ENCODE assay signal across 8 cellular contexts in genomic region chr6:135506270-135506997, GRCh38. TPM values are rescaled to one million over a fixed set of nuclear protein-coding genes. Genes with fewer than 3 reads are reported as not detected.
DNase-seq lines count a peak whose midpoint lies in the region; ATAC-seq and TF ChIP-seq lines count a peak whose summit lies in the region.

No MANE protein-coding gene starts in this region.

- intact Hi-C loops in body of pancreas (cut with DNase I), result no loop called here

- no peaks in the 10 kb centered on the region; the same call in 1 of the 2 replicates for H3F3A ChIP-seq in DOHH2 (ENCODE audit: control insufficient read depth, insufficient read depth)

- H4K20me1 ChIP-seq in DOHH2 (ENCODE audit: control insufficient read depth, insufficient read depth, low read depth, low read length), result no peaks in the 10 kb centered on the region

- DNase-seq in NCI-H748 treated with DMSO at 0.1 percent for 48 hours (lab: John Stamatoyannopoulos, UW), result peak; percentile 55
- peak in 1 of 4 donors; percentile 38 for DNase-seq in body of pancreas
- peak; percentile 71 for DNase-seq in left kidney (ENCODE audit: low read depth, low spot score)
- DNase-seq in suprapubic skin (ENCODE audit: low spot score in 2 of 2), result no peak
- no peak for DNase-seq in C1 segment of cervical spinal cord (lab: John Stamatoyannopoulos, UW)

- no peaks in the 10 kb centered on the region for H3K79me2 ChIP-seq in DOHH2 (ENCODE audit: control insufficient read depth, low read length)

- H3K36me3 ChIP-seq in DOHH2 (ENCODE audit: control insufficient read depth, low read length), result no peaks in the 10 kb centered on the region
- no peaks in the 10 kb centered on the region for H3K36me3 ChIP-seq in body of pancreas (replicated peaks in 1 of 2; ENCODE audit: insufficient read depth in 1 of 2, low read depth in 2 of 2)
- H3K36me3 ChIP-seq in suprapubic skin, result no peaks in the 10 kb centered on the region

- no peak for TF ChIP-seq EP300 in suprapubic skin (IDR thresholded peaks at IDR 0.05)

- H3K4me1 ChIP-seq in DOHH2 (ENCODE audit: control insufficient read depth, low read length) (no peaks in the 10 kb centered on the region), body of pancreas (peaks cover 23% of the 10 kb centered on the region), suprapubic skin (no peaks in the 10 kb centered on the region)

- H3K27ac ChIP-seq in DOHH2 (ENCODE audit: low read depth, low read length), result no peak overlapping the region
- peak overlapping the region in 3 of 4 donors; percentile 48 to 76 (median 62) for H3K27ac ChIP-seq in body of pancreas
- H3K27ac ChIP-seq in suprapubic skin, result no peak overlapping the region

- no peak for TF ChIP-seq POLR2A in body of pancreas (IDR thresholded peaks at IDR 0.05)
- TF ChIP-seq POLR2A in suprapubic skin (IDR thresholded peaks at IDR 0.05), result no peak

- TF ChIP-seq CTCF in DOHH2 (IDR thresholded peaks at IDR 0.05; ENCODE audit: low read depth, low read length, poor library complexity, severe bottlenecking) (peak; percentile 56), body of pancreas (IDR thresholded peaks at IDR 0.05) (peak; percentile 56 to 76 (median 69)), suprapubic skin (IDR thresholded peaks at IDR 0.05) (peak in 1 of 2 donors; percentile 33)

- peak; percentile 86 for ATAC-seq in GM19397 (IDR thresholded peaks at IDR 0.05; ENCODE audit: unreplicated experiment)
- ATAC-seq in HG03354 (IDR thresholded peaks at IDR 0.05; ENCODE audit: poor library complexity, severe bottlenecking, unreplicated experiment), result peak; percentile 95
- ATAC-seq in body of pancreas, result peak; percentile 85

- H3K9me2 ChIP-seq in DOHH2 (replicated peaks; ENCODE audit: control insufficient read depth, low read length), result no peaks in the 10 kb centered on the region

- WGBS in body of pancreas, 2 donors, result 24 to 35% methylated on average over 4 of the region's 4 CpGs
- WGBS in suprapubic skin, result 65% methylated on average over 4 of the region's 4 CpGs

- H3K9me3 ChIP-seq in DOHH2 (ENCODE audit: control insufficient read depth, insufficient read depth, low read length) (no peaks in the 10 kb centered on the region), body of pancreas (no peaks in the 10 kb centered on the region), suprapubic skin (no peaks in the 10 kb centered on the region)

- H3K27me3 ChIP-seq in DOHH2 (ENCODE audit: control insufficient read depth, low read length), result no peaks in the 10 kb centered on the region
- H3K27me3 ChIP-seq in body of pancreas, result no peaks in the 10 kb centered on the region
- H3K27me3 ChIP-seq in suprapubic skin, result no peaks in the 10 kb centered on the region

- no peak overlapping the region for H3K4me2 ChIP-seq in DOHH2 (ENCODE audit: low read length)

- no peak overlapping the region for H3K4me3 ChIP-seq in DOHH2 (ENCODE audit: low read length)
- no peak overlapping the region for H3K4me3 ChIP-seq in body of pancreas
- H3K4me3 ChIP-seq in suprapubic skin, result no peak overlapping the region

RNA-seq across cellular contexts. Expression of gene AHI1, which starts 8.9 kb away (rescaled TPM):
- 100 to 1,000 TPM in 1 of 2 donors, 10 to 100 TPM in 1; 20.2 to 107 TPM for total RNA-seq in body of pancreas
- total RNA-seq in suprapubic skin, result 10 to 100 TPM; 12.1 to 53.6 (median 19.2) TPM

Comparison
In these comparisons a context has a peak if more than half of its experiments do, and no peak if none do; other contexts are left out.
1. H3K27ac ChIP-seq: peak in body of pancreas (3 of 4); none in DOHH2 (single experiment) and suprapubic skin (single experiment).
2. DNase-seq: peak in NCI-H748 treated with DMSO at 0.1 percent for 48 hours (single experiment) and left kidney (single experiment); none in suprapubic skin (0 of 2) and C1 segment of cervical spinal cord (0 of 14).
3. Peak in every context shown above with its lines, with median percentiles within 50 percentile points of each other: ATAC-seq.